In the genomic region with DNA sequence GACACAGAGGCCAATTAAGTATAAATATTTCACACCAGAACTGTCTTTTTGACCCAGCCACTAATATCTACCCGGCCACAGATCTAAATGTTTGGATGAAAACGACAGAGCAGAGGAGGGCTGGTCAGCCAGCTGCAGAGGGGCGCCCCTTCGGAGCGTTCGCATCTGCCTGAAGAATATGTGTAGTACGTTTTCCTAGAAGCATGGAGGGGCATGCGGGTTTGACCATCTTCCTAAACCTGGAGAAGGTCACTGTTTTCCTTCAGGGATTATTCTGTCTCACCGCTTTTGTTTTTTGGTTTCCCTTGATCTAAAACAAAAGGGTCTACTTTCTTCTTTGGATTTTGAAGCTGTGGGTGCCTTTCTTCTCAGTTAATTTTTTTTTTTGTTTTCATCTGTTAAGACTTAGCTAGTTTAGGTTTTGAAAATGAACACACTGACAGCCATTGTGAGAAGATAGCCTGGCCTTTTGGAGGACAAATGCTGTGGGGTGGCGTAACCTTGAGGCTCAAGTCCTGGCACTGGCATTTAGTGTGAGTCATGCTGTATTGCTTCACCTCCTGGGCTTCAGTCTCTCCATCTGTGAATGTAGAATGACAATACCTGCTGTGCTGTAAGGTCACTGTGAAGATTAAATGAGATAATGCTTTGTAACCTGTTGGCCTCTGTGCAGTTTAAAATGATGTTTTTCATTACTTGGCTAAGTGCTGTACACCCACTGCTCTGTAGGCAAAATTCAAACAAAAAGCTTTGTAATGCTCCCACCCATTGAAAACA, we compare ENCODE assay signal across 8 cellular contexts.
DNase-seq lines count a peak whose midpoint lies in the region; ATAC-seq, FAIRE-seq and TF ChIP-seq lines count a peak whose summit lies in the region.
"Had no signal": no experiment of that assay in that cellular context is flagged by ENCODE, and none has a peak within 500 bp of the region (broad histone marks: within the 10 kb centered on the region; RNA-seq: fewer than 3 reads in every experiment).

No MANE protein-coding gene starts in this region.

- H3K4me1 Mint-ChIP-seq in stimulated activated naive B cell treated with anti-CD40 and anti-IgM and Interleukin-4, amounts not matched to agents 10 μg/mL and 1 μg/mL and 100 μg/mL, for 72 hours = no peaks in the 10 kb centered on the region
- no peaks in the 10 kb centered on the region for H3K4me1 Mint-ChIP-seq in glutamatergic neuron (ENCODE audit: low read depth, unreplicated experiment)
- H3K4me1 Mint-ChIP-seq: activated naive CD8-positive, alpha-beta T cell treated with anti-CD3 and anti-CD28 coated beads, Interleukin-2, amount 10 ng/mL, durations not matched to agents 7 days and 5 days had no signal

- H3K27me3 Mint-ChIP-seq in stimulated activated naive B cell treated with anti-CD40 and anti-IgM and Interleukin-4, amounts not matched to agents 10 μg/mL and 1 μg/mL and 100 μg/mL, for 72 hours = no peaks in the 10 kb centered on the region
- H3K27me3 Mint-ChIP-seq in glutamatergic neuron (ENCODE audit: unreplicated experiment) = peaks cover 2% of the 10 kb centered on the region
- H3K27me3 Mint-ChIP-seq: activated naive CD8-positive, alpha-beta T cell treated with anti-CD3 and anti-CD28 coated beads, Interleukin-2, amount 10 ng/mL, durations not matched to agents 7 days and 5 days had no signal

- no peak for TF ChIP-seq CTCF in bronchial epithelial cell (IDR thresholded peaks at IDR 0.05; ENCODE audit: insufficient read depth, low read length, severe bottlenecking)
- TF ChIP-seq CTCF in uterus (IDR thresholded peaks at IDR 0.05) = no peak
- no peak for TF ChIP-seq CTCF in glutamatergic neuron (IDR thresholded peaks at IDR 0.05; ENCODE audit: partially characterized antibody, unreplicated experiment)

- H3K9me3 ChIP-seq in uterus = no peaks in the 10 kb centered on the region

- no peak overlapping the region for H3K4me3 Mint-ChIP-seq in stimulated activated naive B cell treated with anti-CD40 and anti-IgM and Interleukin-4, amounts not matched to agents 10 μg/mL and 1 μg/mL and 100 μg/mL, for 72 hours
- no peak overlapping the region for H3K4me3 Mint-ChIP-seq in glutamatergic neuron (ENCODE audit: unreplicated experiment)
- H3K4me3 Mint-ChIP-seq: activated naive CD8-positive, alpha-beta T cell treated with anti-CD3 and anti-CD28 coated beads, Interleukin-2, amount 10 ng/mL, durations not matched to agents 7 days and 5 days had no signal

- peaks cover 3 to 7% of the 10 kb centered on the region in 2 donors for H3K9me3 Mint-ChIP-seq in stimulated activated naive B cell treated with anti-CD40 and anti-IgM and Interleukin-4, amounts not matched to agents 10 μg/mL and 1 μg/mL and 100 μg/mL, for 72 hours
- H3K9me3 Mint-ChIP-seq in glutamatergic neuron (ENCODE audit: unreplicated experiment) = peaks cover 3% of the 10 kb centered on the region

- DNase-seq in LHCN-M2 (ENCODE audit: low read depth) = peak; percentile 89
- peak; percentile 93 for DNase-seq in bronchial epithelial cell (ENCODE audit: low read depth)
- DNase-seq in left kidney (ENCODE audit: low read depth, low spot score) = peak; percentile 10
- peak; percentile 60 to 76 for DNase-seq in uterus
- no peak for DNase-seq in GM19240 (ENCODE audit: insufficient read length, low spot score)
- no peak for DNase-seq in stimulated activated naive B cell treated with anti-CD40 and anti-IgM and Interleukin-4, amounts not matched to agents 10 μg/mL and 1 μg/mL and 100 μg/mL, for 72 hours
- no peak for DNase-seq in glutamatergic neuron
- DNase-seq: activated naive CD8-positive, alpha-beta T cell treated with anti-CD3 and anti-CD28 coated beads, Interleukin-2, amount 10 ng/mL, durations not matched to agents 7 days and 5 days had no signal

- no peaks in the 10 kb centered on the region for H3K27me3 ChIP-seq in bronchial epithelial cell (ENCODE audit: control insufficient read depth, insufficient read depth, low read length)
- no peaks in the 10 kb centered on the region for H3K27me3 ChIP-seq in uterus

- H3K4me3 ChIP-seq in bronchial epithelial cell (ENCODE audit: low read depth, low read length) = no peak overlapping the region
- no peak overlapping the region for H3K4me3 ChIP-seq in uterus

- no peak for TF ChIP-seq POLR2A in uterus (IDR thresholded peaks at IDR 0.05)

- no peak overlapping the region for H3K27ac Mint-ChIP-seq in stimulated activated naive B cell treated with anti-CD40 and anti-IgM and Interleukin-4, amounts not matched to agents 10 μg/mL and 1 μg/mL and 100 μg/mL, for 72 hours
- H3K27ac Mint-ChIP-seq in glutamatergic neuron (ENCODE audit: unreplicated experiment) = no peak overlapping the region
- H3K27ac Mint-ChIP-seq: activated naive CD8-positive, alpha-beta T cell treated with anti-CD3 and anti-CD28 coated beads, Interleukin-2, amount 10 ng/mL, durations not matched to agents 7 days and 5 days had no signal

- no peaks in the 10 kb centered on the region for H3K4me1 ChIP-seq in uterus

- H3K27ac ChIP-seq in uterus = peak overlapping the region; percentile 15 to 61

- peaks cover 0 to 7% of the 10 kb centered on the region in 2 donors for H3K36me3 Mint-ChIP-seq in stimulated activated naive B cell treated with anti-CD40 and anti-IgM and Interleukin-4, amounts not matched to agents 10 μg/mL and 1 μg/mL and 100 μg/mL, for 72 hours
- H3K36me3 Mint-ChIP-seq in glutamatergic neuron (ENCODE audit: unreplicated experiment) = peaks cover 8% of the 10 kb centered on the region

- intact Hi-C loops in uterus (cut with DNase I; ENCODE audit: low total_unique reads) = no loop called here

- FAIRE-seq in bronchial epithelial cell (lab: Jason Lieb, UNC) = no peak

- H3K36me3 ChIP-seq in bronchial epithelial cell (ENCODE audit: control insufficient read depth, insufficient read depth, low read length) (no peaks in the 10 kb centered on the region), uterus (no peaks in the 10 kb centered on the region)

- no peak for ATAC-seq in stimulated activated naive B cell treated with anti-CD40 and anti-IgM and Interleukin-4, amounts not matched to agents 10 μg/mL and 1 μg/mL and 100 μg/mL, for 72 hours (replicated peaks)

Comparison
In these comparisons a context has a peak if more than half of its experiments do, and no peak if none do; other contexts are left out.
1. DNase-seq: peak in LHCN-M2 (single experiment), bronchial epithelial cell (single experiment), left kidney (single experiment) and uterus (2 of 2); none in GM19240 (single experiment), stimulated activated naive B cell treated with anti-CD40 and anti-IgM and Interleukin-4, amounts not matched to agents 10 μg/mL and 1 μg/mL and 100 μg/mL, for 72 hours (single experiment) and glutamatergic neuron (single experiment).